In the genomic region with DNA sequence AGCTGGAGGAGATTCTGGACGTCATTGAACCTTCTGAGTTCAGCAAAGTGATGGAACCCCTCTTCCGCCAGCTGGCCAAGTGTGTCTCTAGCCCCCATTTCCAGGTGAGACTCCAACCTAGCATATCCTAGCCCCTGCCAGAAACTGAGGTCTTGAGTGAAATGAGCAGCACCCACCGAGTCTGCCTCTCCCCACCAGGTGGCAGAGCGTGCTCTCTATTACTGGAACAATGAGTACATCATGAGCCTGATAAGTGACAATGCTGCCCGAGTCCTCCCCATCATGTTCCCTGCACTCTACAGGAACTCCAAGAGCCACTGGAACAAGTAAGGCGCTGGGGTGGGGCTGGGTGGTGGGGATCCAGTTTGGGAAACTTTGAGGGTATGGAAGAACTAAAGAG, we compare ENCODE assay signal across 8 cellular contexts. TPM values are rescaled to one million over a fixed set of nuclear protein-coding genes. Genes with fewer than 3 reads are reported as not detected.
A peak's percentile ranks its signal among the peaks of the same experiment; 100 is the strongest.
DNase-seq lines count a peak whose midpoint lies in the region; ATAC-seq, FAIRE-seq and TF ChIP-seq lines count a peak whose summit lies in the region.

No MANE protein-coding gene starts in this region.

- no peak overlapping the region for H3K27ac ChIP-seq in neural cell (ENCODE audit: low read length)

- H3K36me3 ChIP-seq in bronchial epithelial cell (ENCODE audit: control insufficient read depth, insufficient read depth, low read length) = peaks cover 35% of the 10 kb centered on the region
- H3K36me3 ChIP-seq in neural cell (ENCODE audit: insufficient read depth, low read length) = no peaks in the 10 kb centered on the region

- DNase-seq in AML-193 (lab: John Stamatoyannopoulos, UW) (peak; percentile 57 to 74), GM20000 (ENCODE audit: low spot score) (peak; percentile 37), SHP77 (lab: John Stamatoyannopoulos, UW) (peak; percentile 69 to 72), bronchial epithelial cell (ENCODE audit: low read depth) (peak; percentile 24), GF-D8 (lab: John Stamatoyannopoulos, UW) (no peak)

- no peak overlapping the region for H3K9ac ChIP-seq in neural cell (ENCODE audit: low read length)

- no peaks in the 10 kb centered on the region for H3K9me2 ChIP-seq in neural cell (ENCODE audit: insufficient read depth, low read length)

- no peak overlapping the region for H2AFZ ChIP-seq in neural cell (ENCODE audit: low read depth, low read length)

- TF ChIP-seq EP300 in neural cell (conservative IDR thresholded peaks at IDR 0.05; ENCODE audit: poor library complexity, severe bottlenecking) = no peak

- ATAC-seq in HG03108 (IDR thresholded peaks at IDR 0.05; ENCODE audit: unreplicated experiment) = no peak
- ATAC-seq in GM21515 (IDR thresholded peaks at IDR 0.05; ENCODE audit: unreplicated experiment) = no peak

- H4K20me1 ChIP-seq in neural cell (ENCODE audit: insufficient read depth) = no peaks in the 10 kb centered on the region

- peak; percentile 64 for TF ChIP-seq RAD21 in neural cell (conservative IDR thresholded peaks at IDR 0.05)

- H3K4me2 ChIP-seq in neural cell (ENCODE audit: low read length) = no peak overlapping the region

- TF ChIP-seq CTCF in GM20000 (IDR thresholded peaks at IDR 0.05; ENCODE audit: extremely low read depth, missing control alignments) (peak; percentile 47), bronchial epithelial cell (IDR thresholded peaks at IDR 0.05; ENCODE audit: insufficient read depth, low read length, severe bottlenecking) (peak; percentile 59), neural cell (IDR thresholded peaks at IDR 0.05; ENCODE audit: poor library complexity, severe bottlenecking) (peak; percentile 59)

- FAIRE-seq in bronchial epithelial cell (lab: Jason Lieb, UNC) = no peak

- peaks cover 10% of the 10 kb centered on the region for H3K79me2 ChIP-seq in neural cell (replicated peaks; ENCODE audit: insufficient read depth, low read length)

- H3F3A ChIP-seq in neural cell (ENCODE audit: insufficient read depth, low read length, poor library complexity, severe bottlenecking) = no peaks in the 10 kb centered on the region

- no peaks in the 10 kb centered on the region for H3K9me3 ChIP-seq in neural cell (ENCODE audit: low read length)

- H3K4me3 ChIP-seq in bronchial epithelial cell (ENCODE audit: low read depth, low read length) (no peak overlapping the region), neural cell (ENCODE audit: low read length) (no peak overlapping the region)

- H3K27me3 ChIP-seq in bronchial epithelial cell (ENCODE audit: control insufficient read depth, insufficient read depth, low read length) (no peaks in the 10 kb centered on the region), neural cell (ENCODE audit: insufficient read depth, low read depth, low read length) (no peaks in the 10 kb centered on the region)

TF ChIP-seq in neural cell, 6 proteins besides CTCF, POLR2A, EP300 and RAD21:
- TF ChIP-seq POLR2AphosphoS5 (IDR thresholded peaks at IDR 0.05) (no peak), SMC3 (conservative IDR thresholded peaks at IDR 0.05; ENCODE audit: poor library complexity) (peak; percentile 70)

RNA-seq across cellular contexts. Expression of a gene that starts 4.6 kb away (rescaled TPM):
- 55.2 and 62.4 TPM in 2 replicates for total RNA-seq in bronchial epithelial cell
- 115 and 119 TPM in 2 replicates for polyA plus RNA-seq in neural cell
- polyA minus RNA-seq in neural cell = 41.4 and 51.2 TPM in 2 replicates

RNA-seq across cellular contexts. Expression of a gene that starts 4.9 kb away (rescaled TPM):
- total RNA-seq in bronchial epithelial cell = 60.4 and 70.6 TPM in 2 replicates
- polyA plus RNA-seq in neural cell = 232 and 244 TPM in 2 replicates
- polyA minus RNA-seq in neural cell = 135 and 161 TPM in 2 replicates

RNA-seq across cellular contexts. Expression of a gene that starts 12.3 kb away (rescaled TPM):
- 84.7 and 97.1 TPM in 2 replicates for total RNA-seq in bronchial epithelial cell
- polyA plus RNA-seq in neural cell = 73.1 and 79.2 TPM in 2 replicates
- polyA minus RNA-seq in neural cell = 91.2 and 95.9 TPM in 2 replicates

RNA-seq across cellular contexts. Expression of a gene that starts 24.8 kb away (rescaled TPM):
- total RNA-seq in bronchial epithelial cell = 20.2 and 27.6 TPM in 2 replicates
- 41.1 and 43.7 TPM in 2 replicates for polyA plus RNA-seq in neural cell
- 50.9 and 55.0 TPM in 2 replicates for polyA minus RNA-seq in neural cell

RNA-seq across cellular contexts. Expression of a gene that starts 30.1 kb away (rescaled TPM):
- 25.0 and 32.1 TPM in 2 replicates for total RNA-seq in bronchial epithelial cell
- 20.4 and 27.7 TPM in 2 replicates for polyA plus RNA-seq in neural cell
- polyA minus RNA-seq in neural cell = 15.4 and 18.7 TPM in 2 replicates
